In the genomic region with DNA sequence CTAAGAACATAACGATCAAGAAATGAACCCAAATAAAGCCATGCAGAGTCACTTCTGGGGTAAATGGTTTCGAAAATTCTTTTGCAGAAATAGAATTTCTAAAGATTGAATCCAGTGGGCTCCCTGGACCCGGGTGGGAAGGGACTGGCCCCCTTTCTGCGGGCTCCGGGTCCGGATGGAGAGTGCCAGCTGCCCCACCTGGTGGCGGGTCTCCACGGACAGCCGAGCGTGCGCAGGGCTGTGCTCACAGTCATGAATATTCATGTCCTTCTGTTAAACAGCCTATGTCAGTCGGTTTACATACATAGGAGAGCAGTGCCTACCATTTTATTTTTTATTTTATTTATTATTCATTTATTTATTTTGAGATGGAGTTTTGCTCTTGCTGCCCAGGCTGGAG, we compare ENCODE assay signal across 9 cellular contexts. TPM values are rescaled to one million over a fixed set of nuclear protein-coding genes. Genes with fewer than 3 reads are reported as not detected.
DNase-seq lines count a peak whose midpoint lies in the region; ATAC-seq and TF ChIP-seq lines count a peak whose summit lies in the region.
"Had no signal": no experiment of that assay in that cellular context is flagged by ENCODE, and none has a peak within 500 bp of the region (broad histone marks: within the 10 kb centered on the region; RNA-seq: fewer than 3 reads in every experiment).

No MANE protein-coding gene starts in this region.

- ATAC-seq in upper lobe of right lung (peak; percentile 21), left cardiac atrium (no peak)
- ATAC-seq in stimulated activated memory B cell treated with anti-CD40 and anti-IgM and Interleukin-4, amounts not matched to agents 10 μg/mL and 1 μg/mL and 100 μg/mL, for 72 hours, result no peak
- ATAC-seq: body of pancreas had no signal

- no peak overlapping the region for H3K4me3 Mint-ChIP-seq in stimulated activated memory B cell treated with anti-CD40 and anti-IgM and Interleukin-4, amounts not matched to agents 10 μg/mL and 1 μg/mL and 100 μg/mL, for 72 hours

- 30 to 39% (median 39%) methylated on average over 12 of the region's 12 CpGs for WGBS in ovary, 3 donors

- no peak overlapping the region for H3K27ac ChIP-seq in upper lobe of right lung
- no peak overlapping the region for H3K27ac ChIP-seq in ovary
- H3K27ac ChIP-seq: body of pancreas had no signal

- TF ChIP-seq EP300 in ovary (IDR thresholded peaks at IDR 0.05), result no peak

- TF ChIP-seq CTCF in fibroblast of pulmonary artery (IDR thresholded peaks at IDR 0.05; ENCODE audit: low read length, missing control alignments), result peak; percentile 43
- TF ChIP-seq CTCF in upper lobe of right lung (IDR thresholded peaks at IDR 0.05), result peak; percentile 52
- no peak for TF ChIP-seq CTCF in ovary (IDR thresholded peaks at IDR 0.05)

- H3K27ac Mint-ChIP-seq in stimulated activated memory B cell treated with anti-CD40 and anti-IgM and Interleukin-4, amounts not matched to agents 10 μg/mL and 1 μg/mL and 100 μg/mL, for 72 hours, result no peak overlapping the region

- TF ChIP-seq POLR2A in ovary (IDR thresholded peaks at IDR 0.05), result no peak

- H3K27me3 ChIP-seq in upper lobe of right lung, result no peaks in the 10 kb centered on the region
- H3K27me3 ChIP-seq in ovary, result no peaks in the 10 kb centered on the region
- H3K27me3 ChIP-seq: body of pancreas had no signal

- intact Hi-C loops in upper lobe of right lung (cut with DNase I), result no loop called here
- intact Hi-C loops in ovary (cut with DNase I), result loop anchor here in 1 of 4 donors (5.0 kb wide), 1 partner anchor 33 kb away; no protein-coding TSS in a partner anchor
- intact Hi-C loops in left cardiac atrium (cut with DNase I), result no loop called here

- peaks cover 50% of the 10 kb centered on the region for H3K27me3 Mint-ChIP-seq in stimulated activated memory B cell treated with anti-CD40 and anti-IgM and Interleukin-4, amounts not matched to agents 10 μg/mL and 1 μg/mL and 100 μg/mL, for 72 hours

- DNase-seq in stimulated activated CD4-positive, alpha-beta T cell treated with anti-CD3 and anti-CD28 coated beads, Interleukin-2, amount 100 ng/mL, for 24 hours, result peak; percentile 34 to 42
- no peak for DNase-seq in stimulated activated CD4-positive, alpha-beta T cell treated with anti-CD3 and anti-CD28 coated beads, Interleukin-1b, Interleukin-23, amount 100 ng/mL, for 48 hours
- DNase-seq in OCI-M1 (lab: John Stamatoyannopoulos, UW) (peak; percentile 15), fibroblast of pulmonary artery (ENCODE audit: low read depth) (peak; percentile 16), upper lobe of right lung (peak; percentile 80), ovary (no peak), left cardiac atrium (no peak)

- no peaks in the 10 kb centered on the region for H3K9me3 Mint-ChIP-seq in stimulated activated memory B cell treated with anti-CD40 and anti-IgM and Interleukin-4, amounts not matched to agents 10 μg/mL and 1 μg/mL and 100 μg/mL, for 72 hours

- H3K4me1 Mint-ChIP-seq in stimulated activated memory B cell treated with anti-CD40 and anti-IgM and Interleukin-4, amounts not matched to agents 10 μg/mL and 1 μg/mL and 100 μg/mL, for 72 hours, result peaks cover 6% of the 10 kb centered on the region

- H3K36me3 ChIP-seq in upper lobe of right lung (no peaks in the 10 kb centered on the region), ovary (no peaks in the 10 kb centered on the region)

- H3K9me3 ChIP-seq in upper lobe of right lung (no peaks in the 10 kb centered on the region), ovary (no peaks in the 10 kb centered on the region)
- H3K9me3 ChIP-seq: body of pancreas had no signal

- H3K4me3 ChIP-seq in fibroblast of pulmonary artery (replicated peaks; ENCODE audit: low read depth, low read length), result no peak overlapping the region
- no peak overlapping the region for H3K4me3 ChIP-seq in upper lobe of right lung
- no peak overlapping the region for H3K4me3 ChIP-seq in ovary
- H3K4me3 ChIP-seq: body of pancreas had no signal

- H3K4me1 ChIP-seq in upper lobe of right lung (peaks cover 9% of the 10 kb centered on the region), ovary (ENCODE audit: insufficient read depth) (no peaks in the 10 kb centered on the region)

- H3K36me3 Mint-ChIP-seq in stimulated activated memory B cell treated with anti-CD40 and anti-IgM and Interleukin-4, amounts not matched to agents 10 μg/mL and 1 μg/mL and 100 μg/mL, for 72 hours, result no peaks in the 10 kb centered on the region

RNA-seq across cellular contexts. Expression of gene PPP1R26, which starts 4.7 kb away (rescaled TPM):
- total RNA-seq in upper lobe of right lung (27.5 TPM), ovary (10 to 100 TPM in 6 of 7 donors, 1 to 10 TPM in 1; 7.0 to 19.9 (median 14.8) TPM), left cardiac atrium (10 to 100 TPM; 17.5 to 17.6 TPM)
- polyA plus RNA-seq in ovary, result 10 to 100 TPM in 1 of 2 donors, 1 to 10 TPM in 1; 3.4 to 10.2 TPM

RNA-seq across cellular contexts. Expression of gene MRPS2, which starts 25.6 kb away (rescaled TPM):
- total RNA-seq in upper lobe of right lung (23.0 TPM), ovary (10 to 100 TPM; 27.2 to 53.2 (median 30.4) TPM), left cardiac atrium (10 to 100 TPM; 32.6 to 34.0 TPM)
- 10 to 100 TPM in 1 of 2 donors, 1 to 10 TPM in 1; 9.7 to 45.4 TPM for polyA plus RNA-seq in ovary

RNA-seq across cellular contexts. Expression of gene LCN1, which starts 46.3 kb away (rescaled TPM):
- total RNA-seq in upper lobe of right lung (not detected), ovary (1 to 10 TPM in 2 of 7 donors, not detected in 5; 2.3 to 5.3 TPM), left cardiac atrium (1 to 10 TPM in 1 of 2 donors, not detected in 1; 2.0 TPM)
- polyA plus RNA-seq in ovary, result not detected
- total RNA-seq: body of pancreas had no signal

Comparison
In these comparisons a context has a peak if more than half of its experiments do, and no peak if none do; other contexts are left out.
1. DNase-seq: peak in stimulated activated CD4-positive, alpha-beta T cell treated with anti-CD3 and anti-CD28 coated beads, Interleukin-2, amount 100 ng/mL, for 24 hours (2 of 2), OCI-M1 (single experiment), fibroblast of pulmonary artery (single experiment) and upper lobe of right lung (single experiment); none in stimulated activated CD4-positive, alpha-beta T cell treated with anti-CD3 and anti-CD28 coated beads, Interleukin-1b, Interleukin-23, amount 100 ng/mL, for 48 hours (single experiment), ovary (0 of 5) and left cardiac atrium (single experiment).
2. CTCF ChIP-seq: peak in fibroblast of pulmonary artery (single experiment) and upper lobe of right lung (single experiment); none in ovary (0 of 3).